Comparison of ENCODE assay signal across 8 cellular contexts in genomic region chr9:129885670-129886106, GRCh38. TPM values are rescaled to one million over a fixed set of nuclear protein-coding genes. Genes with fewer than 3 reads are reported as not detected.
DNase-seq lines count a peak whose midpoint lies in the region; ATAC-seq and TF ChIP-seq lines count a peak whose summit lies in the region.

No MANE protein-coding gene starts in this region.

- CTCF ChIA-PET in activated naive CD4-positive, alpha-beta T cell treated with anti-CD3 and anti-CD28 coated beads, Interleukin-2, amount 10 ng/mL, durations not matched to agents 7 days and 5 days (lab: Charles Lee), result interaction anchor here (0.6 to 5.0 kb wide), 22 partner anchors 9 to 351 kb away, joined by 3 to 27 read pairs (median 6); partner anchors contain the start of genes C9orf78 and USP20

- H3K4me3 ChIP-seq in SK-N-MC, result no peak overlapping the region

- peak in 2 of 3 donors; percentile 81 to 94 for TF ChIP-seq CTCF in omental fat pad (IDR thresholded peaks at IDR 0.05)

- H3K9me3 ChIP-seq in KOPT-K1 (ENCODE audit: insufficient read depth, low read length, poor library complexity, severe bottlenecking) (no peaks in the 10 kb centered on the region), SK-N-MC (ENCODE audit: low read depth, low read length) (no peaks in the 10 kb centered on the region)

- H3K9ac ChIP-seq in SK-N-MC (ENCODE audit: insufficient read length), result no peak overlapping the region

- peaks cover 38% of the 10 kb centered on the region for H3K36me3 Mint-ChIP-seq in activated naive CD4-positive, alpha-beta T cell treated with anti-CD3 and anti-CD28 coated beads, Interleukin-2, amount 10 ng/mL, durations not matched to agents 7 days and 5 days

- H3K9me3 Mint-ChIP-seq in activated naive CD4-positive, alpha-beta T cell treated with anti-CD3 and anti-CD28 coated beads, Interleukin-2, amount 10 ng/mL, durations not matched to agents 7 days and 5 days, result no peaks in the 10 kb centered on the region

- H3K4me1 Mint-ChIP-seq in activated naive CD4-positive, alpha-beta T cell treated with anti-CD3 and anti-CD28 coated beads, Interleukin-2, amount 10 ng/mL, durations not matched to agents 7 days and 5 days, result peaks cover 76% of the 10 kb centered on the region

- H3K4me3 Mint-ChIP-seq in activated naive CD4-positive, alpha-beta T cell treated with anti-CD3 and anti-CD28 coated beads, Interleukin-2, amount 10 ng/mL, durations not matched to agents 7 days and 5 days, result peak overlapping the region; percentile 79

- peak overlapping the region; percentile 99 for H3K27ac Mint-ChIP-seq in activated naive CD4-positive, alpha-beta T cell treated with anti-CD3 and anti-CD28 coated beads, Interleukin-2, amount 10 ng/mL, durations not matched to agents 7 days and 5 days

- H3K36me3 ChIP-seq in KOPT-K1 (ENCODE audit: insufficient read depth, low read length) (peaks cover 5% of the 10 kb centered on the region; the same call in 1 of the 2 replicates), SK-N-MC (ENCODE audit: insufficient read depth, low read length) (peaks cover 21% of the 10 kb centered on the region)

- H3K27me3 Mint-ChIP-seq in activated naive CD4-positive, alpha-beta T cell treated with anti-CD3 and anti-CD28 coated beads, Interleukin-2, amount 10 ng/mL, durations not matched to agents 7 days and 5 days, result no peaks in the 10 kb centered on the region

- H3K27ac ChIP-seq in KOPT-K1 (ENCODE audit: low read depth, low read length, poor library complexity, severe bottlenecking), result peak overlapping the region; percentile 100
- H3K27ac ChIP-seq in SK-N-MC, result peak overlapping the region; percentile 81

- DNase-seq in C1 segment of cervical spinal cord (lab: John Stamatoyannopoulos, UW) (peak in 13 of 14 donors; percentile 31 to 89 (median 75)), SK-N-MC (ENCODE audit: low read depth, low spot score) (no peak), globus pallidus (ENCODE audit: low spot score) (peak; percentile 85), omental fat pad (ENCODE audit: low spot score) (peak; percentile 79), superior temporal gyrus (ENCODE audit: extremely low spot score) (peak; percentile 78)
- DNase-seq in activated naive CD4-positive, alpha-beta T cell treated with anti-CD3 and anti-CD28 coated beads, Interleukin-2, amount 10 ng/mL, durations not matched to agents 7 days and 5 days, result peak; percentile 93

- ATAC-seq in GM19438 (IDR thresholded peaks at IDR 0.05; ENCODE audit: low read depth, unreplicated experiment), result peak; percentile 24
- peak; percentile 91 for ATAC-seq in omental fat pad (ENCODE audit: low FRiP score)

RNA-seq across cellular contexts. Expression of gene USP20, which starts 50.4 kb away (rescaled TPM):
- 10 to 100 TPM; 11.5 to 18.5 (median 15.5) TPM for total RNA-seq in omental fat pad

RNA-seq across cellular contexts. Expression of gene C9orf78, which starts 50.6 kb away (rescaled TPM):
- 10 to 100 TPM; 44.1 to 98.0 (median 45.0) TPM for total RNA-seq in omental fat pad
